ENCODE assay signal across 14 cellular contexts in genomic region chr20:59435496-59435895, GRCh38.
A peak's percentile ranks its signal among the peaks of the same experiment; 100 is the strongest.
DNase-seq lines count a peak whose midpoint lies in the region; ATAC-seq and TF ChIP-seq lines count a peak whose summit lies in the region.
"Had no signal": no experiment of that assay in that cellular context is flagged by ENCODE, and none has a peak within 500 bp of the region (broad histone marks: within the 10 kb centered on the region; RNA-seq: fewer than 3 reads in every experiment).

No MANE protein-coding gene starts in this region.

- no peaks in the 10 kb centered on the region for H3K4me1 ChIP-seq in upper lobe of left lung
- H3K4me1 ChIP-seq: A549 had no signal

- H3K9me3 ChIP-seq in upper lobe of left lung: no peaks in the 10 kb centered on the region
- H3K9me3 ChIP-seq: A549, MG63 had no signal

- no peaks in the 10 kb centered on the region for H3K27me3 ChIP-seq in upper lobe of left lung
- H3K27me3 ChIP-seq: MG63 had no signal

- intact Hi-C loops in cardiac septum (cut with DNase I): no loop called here
- intact Hi-C loops in left cardiac atrium (cut with DNase I): no loop called here

- H3K36me3 ChIP-seq in upper lobe of left lung: no peaks in the 10 kb centered on the region
- H3K36me3 ChIP-seq: MG63 had no signal

- no peak for TF ChIP-seq EP300 in upper lobe of left lung (IDR thresholded peaks at IDR 0.05)

- no peak for TF ChIP-seq CTCF in upper lobe of left lung (IDR thresholded peaks at IDR 0.05)

- H3K27ac ChIP-seq in upper lobe of left lung: no peak overlapping the region
- H3K27ac ChIP-seq: A549 had no signal

- H3K4me3 ChIP-seq in upper lobe of left lung: no peak overlapping the region
- H3K4me3 ChIP-seq: A549, MG63 had no signal

- TF ChIP-seq POLR2A in upper lobe of left lung (IDR thresholded peaks at IDR 0.05): no peak

- ATAC-seq in left cardiac atrium: no peak
- ATAC-seq in SK-N-SH treated with all-trans-retinoic acid at 6 μM for 48 hours: no peak
- ATAC-seq in upper lobe of left lung (ENCODE audit: low FRiP score in 2 of 2): no peak
- ATAC-seq in GM21528 (IDR thresholded peaks at IDR 0.05; ENCODE audit: low FRiP score, unreplicated experiment): no peak
- ATAC-seq in GM21360 (IDR thresholded peaks at IDR 0.05; ENCODE audit: unreplicated experiment): no peak
- ATAC-seq: A549 had no signal

- DNase-seq in cardiac septum (ENCODE audit: low spot score) (peak; percentile 29), left cardiac atrium (no peak), NCI-H2171 treated with DMSO at 0.1 percent for 48 hours (lab: John Stamatoyannopoulos, UW) (peak; percentile 96), upper lobe of left lung (no peak)
- DNase-seq: Calu3, MG63, NCI-H1092 treated with DMSO at 0.1 percent for 48 hours, NCI-H2029 treated with DMSO at 0.1 percent for 48 hours, NCI-H526 treated with DMSO at 0.1 percent for 48 hours, SHP77 treated with DMSO at 0.1 percent for 48 hours had no signal

- WGBS in upper lobe of left lung, 2 donors: 82 to 86% methylated on average over 8 of the region's 8 CpGs

TF ChIP-seq in SK-N-SH treated with all-trans-retinoic acid at 6 μM for 48 hours, 23 proteins besides CTCF, POLR2A, EP300 and RAD21:
- TF ChIP-seq ESRRG (CRISPR knock-in tag; IDR thresholded peaks at IDR 0.05) (no peak), TCF4 (CRISPR knock-in tag; IDR thresholded peaks at IDR 0.05; ENCODE audit: borderline replicate concordance) (0 out of 2 replicates have a peak, but pooled peaks have one; percentile 30), POU6F1 (CRISPR knock-in tag; IDR thresholded peaks at IDR 0.05; ENCODE audit: borderline replicate concordance, low read depth) (no peak), ZFP3 (CRISPR knock-in tag; IDR thresholded peaks at IDR 0.05) (no peak)

Comparison
In these comparisons a context has a peak if more than half of its experiments do, and no peak if none do; other contexts are left out.
1. DNase-seq: peak in cardiac septum (single experiment) and NCI-H2171 treated with DMSO at 0.1 percent for 48 hours (single experiment); none in left cardiac atrium (single experiment) and upper lobe of left lung (0 of 2).